Comparison of ENCODE assay signal across 1 cellular context in genomic region chr19:2425622-2426581, GRCh38.
TF ChIP-seq lines count a peak whose summit lies in the region.

No MANE protein-coding gene starts in this region.

TF ChIP-seq in IMR-90, 13 proteins besides CTCF, POLR2A, EP300 and RAD21:
- TF ChIP-seq MAZ (IDR thresholded peaks at IDR 0.05; ENCODE audit: borderline replicate concordance, low read depth, low read length), result no peak
- 0 out of 2 replicates have a peak, but pooled peaks have one; percentile 17 for TF ChIP-seq CEBPB (IDR thresholded peaks at IDR 0.05; ENCODE audit: low read depth, low read length)
